Comparison of ENCODE assay signal across 19 cellular contexts in the genomic region with DNA sequence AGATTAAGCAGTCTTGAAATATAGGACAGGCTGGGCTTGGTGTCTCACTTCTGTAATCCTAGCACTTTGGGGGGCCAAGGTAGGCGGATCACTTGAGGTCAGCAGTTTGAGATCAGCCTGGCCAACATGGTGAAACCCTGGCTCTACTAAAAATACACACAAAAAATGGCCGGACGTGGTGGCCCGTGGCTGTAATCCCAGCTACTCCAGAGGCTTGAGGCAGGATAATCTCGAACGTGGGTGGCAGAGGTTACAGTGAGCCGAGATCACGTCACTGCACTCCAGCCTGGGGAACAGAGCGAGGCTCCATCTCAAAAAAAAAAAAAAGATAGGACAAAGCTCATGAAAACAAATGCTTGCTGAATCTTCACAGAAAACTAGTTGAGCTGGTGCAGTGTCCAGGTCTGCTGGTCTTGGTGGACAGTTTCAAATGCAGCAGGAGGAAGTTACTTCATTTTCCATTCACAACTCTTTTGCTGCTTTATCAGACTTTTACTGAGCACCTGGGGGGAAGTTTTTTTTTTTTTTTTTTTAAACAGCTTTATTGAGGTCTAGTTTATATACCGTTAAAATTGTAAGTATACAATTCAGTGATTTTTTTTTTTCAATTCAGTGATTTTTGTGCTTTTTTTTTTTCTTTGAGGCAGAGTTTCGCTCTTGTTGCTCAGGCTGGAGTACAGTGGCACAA. TPM values are rescaled to one million over a fixed set of nuclear protein-coding genes. Genes with fewer than 3 reads are reported as not detected.
DNase-seq lines count a peak whose midpoint lies in the region; ATAC-seq and TF ChIP-seq lines count a peak whose summit lies in the region.
"Had no signal": no experiment of that assay in that cellular context is flagged by ENCODE, and none has a peak within 500 bp of the region (broad histone marks: within the 10 kb centered on the region; RNA-seq: fewer than 3 reads in every experiment).

No MANE protein-coding gene starts in this region.

- H3K36me3 Mint-ChIP-seq in stimulated activated naive B cell treated with anti-CD40 and anti-IgM and Interleukin-4, amounts not matched to agents 10 μg/mL and 1 μg/mL and 100 μg/mL, for 72 hours = peaks cover 33 to 35% of the 10 kb centered on the region in 2 donors

- H3K4me1 ChIP-seq in heart left ventricle (peaks cover 0 to 12% (median 0%) of the 10 kb centered on the region in 12 donors), right atrium auricular region (peaks cover 0 to 7% of the 10 kb centered on the region in 2 donors)

- H3K27me3 ChIP-seq in heart left ventricle = no peaks in the 10 kb centered on the region
- no peaks in the 10 kb centered on the region for H3K27me3 ChIP-seq in right atrium auricular region
- H3K27me3 ChIP-seq: MG63, SJSA1 had no signal

- WGBS in heart left ventricle, 4 donors = 56 to 73% (median 59%) methylated on average over 11 of the region's 11 CpGs

- no peaks in the 10 kb centered on the region for H3K9me3 Mint-ChIP-seq in stimulated activated naive B cell treated with anti-CD40 and anti-IgM and Interleukin-4, amounts not matched to agents 10 μg/mL and 1 μg/mL and 100 μg/mL, for 72 hours
- H3K9me3 Mint-ChIP-seq: HFFc6 had no signal

- peak overlapping the region; percentile 84 for H3K27ac Mint-ChIP-seq in stimulated activated naive B cell treated with anti-CD40 and anti-IgM and Interleukin-4, amounts not matched to agents 10 μg/mL and 1 μg/mL and 100 μg/mL, for 72 hours
- H3K27ac Mint-ChIP-seq: HFFc6 had no signal

- no peaks in the 10 kb centered on the region for H3K27me3 Mint-ChIP-seq in stimulated activated naive B cell treated with anti-CD40 and anti-IgM and Interleukin-4, amounts not matched to agents 10 μg/mL and 1 μg/mL and 100 μg/mL, for 72 hours

- no peak overlapping the region for H3K27ac ChIP-seq in heart left ventricle
- H3K27ac ChIP-seq in right atrium auricular region = no peak overlapping the region
- H3K27ac ChIP-seq: KMS-11, SJSA1 had no signal

- peaks cover 34 to 79% of the 10 kb centered on the region in 2 donors for H3K4me1 Mint-ChIP-seq in stimulated activated naive B cell treated with anti-CD40 and anti-IgM and Interleukin-4, amounts not matched to agents 10 μg/mL and 1 μg/mL and 100 μg/mL, for 72 hours

- H3K4me3 ChIP-seq in heart left ventricle (no peak overlapping the region), right atrium auricular region (no peak overlapping the region)
- H3K4me3 ChIP-seq: MG63, SJSA1 had no signal

- peak overlapping the region; percentile 43 to 55 for H3K4me3 Mint-ChIP-seq in stimulated activated naive B cell treated with anti-CD40 and anti-IgM and Interleukin-4, amounts not matched to agents 10 μg/mL and 1 μg/mL and 100 μg/mL, for 72 hours
- H3K4me3 Mint-ChIP-seq: HFFc6 had no signal

- H3K36me3 ChIP-seq in heart left ventricle = no peaks in the 10 kb centered on the region
- H3K36me3 ChIP-seq in right atrium auricular region = no peaks in the 10 kb centered on the region
- H3K36me3 ChIP-seq: SJSA1 had no signal

- DNase-seq in heart left ventricle (peak in 2 of 5 donors; percentile 27 to 38), right atrium auricular region (ENCODE audit: low spot score) (no peak), OCI-M1 (lab: John Stamatoyannopoulos, UW) (peak; percentile 25), left ventricle myocardium superior (no peak), OCI-M2 (lab: John Stamatoyannopoulos, UW; ENCODE audit: unreplicated experiment) (no peak), NK-92 (lab: John Stamatoyannopoulos, UW; ENCODE audit: unreplicated experiment) (no peak)
- DNase-seq in stimulated activated naive B cell treated with anti-CD40 and anti-IgM and Interleukin-4, amounts not matched to agents 10 μg/mL and 1 μg/mL and 100 μg/mL, for 72 hours = no peak
- DNase-seq: Calu3, DMS79, HFFc6, MG63, NCI-H1105 treated with DMSO at 0.1 percent for 48 hours, NCI-H187 treated with DMSO at 0.1 percent for 48 hours, RPMI8226 had no signal

- no peak for TF ChIP-seq POLR2A in heart left ventricle (IDR thresholded peaks at IDR 0.05)

- intact Hi-C loops in heart left ventricle (cut with DNase I) = no loop called here
- intact Hi-C loops in left ventricle myocardium superior (cut with micrococcal nuclease) = no loop called here

- H3K9me3 ChIP-seq in heart left ventricle (no peaks in the 10 kb centered on the region), right atrium auricular region (no peaks in the 10 kb centered on the region)
- H3K9me3 ChIP-seq: MG63, SJSA1 had no signal

- TF ChIP-seq CTCF in heart left ventricle (IDR thresholded peaks at IDR 0.05) = no peak
- no peak for TF ChIP-seq CTCF in right atrium auricular region (IDR thresholded peaks at IDR 0.05)

- peak; percentile 22 to 65 (median 52) for ATAC-seq in heart left ventricle
- peak; percentile 47 for ATAC-seq in left ventricle myocardium superior
- ATAC-seq in stimulated activated naive B cell treated with anti-CD40 and anti-IgM and Interleukin-4, amounts not matched to agents 10 μg/mL and 1 μg/mL and 100 μg/mL, for 72 hours (replicated peaks) = peak; percentile 34 to 55
- ATAC-seq in GM18909 (IDR thresholded peaks at IDR 0.05; ENCODE audit: poor library complexity, unreplicated experiment) = no peak

RNA-seq across cellular contexts. Expression of gene SNX29, which starts 45.2 kb away (rescaled TPM):
- 10 to 100 TPM in 8 of 9 donors, 1 to 10 TPM in 1; 8.4 to 26.2 (median 12.9) TPM for total RNA-seq in heart left ventricle
- 1 to 10 TPM; 3.7 to 4.3 TPM for polyA plus RNA-seq in heart left ventricle
- total RNA-seq in right atrium auricular region = 10 to 100 TPM in 1 of 2 donors, 1 to 10 TPM in 1; 7.6 to 11.6 TPM
- total RNA-seq in left ventricle myocardium superior = 9.7 TPM

RNA-seq across cellular contexts. Expression of gene TNFRSF17, which starts 56.7 kb away (rescaled TPM):
- total RNA-seq in heart left ventricle (under 1 TPM in 1 of 9 donors, not detected in 8; 0.99 TPM), right atrium auricular region (not detected), left ventricle myocardium superior (not detected)
- polyA plus RNA-seq in heart left ventricle = not detected
- total RNA-seq: Calu3, H1, NCI-H460, SJSA1 had no signal
- polyA plus RNA-seq: H1 had no signal
